Comparison of ENCODE assay signal across 1 cellular context in the genomic region with DNA sequence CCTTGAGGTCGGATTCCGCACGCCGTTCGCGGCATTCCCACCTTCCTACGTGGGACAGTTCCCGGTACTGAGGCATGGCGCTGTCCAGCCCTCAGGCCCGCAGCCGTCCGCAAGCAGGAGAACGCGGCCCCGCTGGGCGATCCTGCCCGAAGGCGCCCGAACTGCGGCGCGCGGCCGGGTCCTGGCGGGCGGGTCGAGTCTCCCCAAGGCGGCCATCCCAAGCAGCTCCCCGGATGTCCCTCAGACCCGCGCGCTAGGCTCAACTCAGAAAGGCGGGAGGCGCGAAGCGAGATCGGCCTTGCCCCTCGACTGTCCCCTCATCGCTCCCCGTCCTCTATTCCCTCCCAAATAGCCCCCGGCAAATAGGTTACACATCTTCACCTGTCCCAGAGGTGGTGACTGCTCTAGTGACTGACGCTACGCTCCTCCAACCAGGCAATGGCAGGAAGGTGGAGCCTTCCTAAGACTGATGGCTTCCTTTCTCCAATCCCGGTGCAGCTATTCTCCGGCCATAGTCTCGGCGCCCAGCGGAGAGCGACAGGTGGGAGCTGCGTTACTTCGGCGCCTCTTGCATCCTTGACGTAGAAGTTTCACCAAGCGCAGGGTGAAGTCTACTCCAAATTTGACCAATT.
TF ChIP-seq lines count a peak whose summit lies in the region.

No MANE protein-coding gene starts in this region.

TF ChIP-seq in K562, 482 proteins besides CTCF, POLR2A, EP300 and RAD21 (continued from another document and continues in another):
- TF ChIP-seq, protein P1, sequence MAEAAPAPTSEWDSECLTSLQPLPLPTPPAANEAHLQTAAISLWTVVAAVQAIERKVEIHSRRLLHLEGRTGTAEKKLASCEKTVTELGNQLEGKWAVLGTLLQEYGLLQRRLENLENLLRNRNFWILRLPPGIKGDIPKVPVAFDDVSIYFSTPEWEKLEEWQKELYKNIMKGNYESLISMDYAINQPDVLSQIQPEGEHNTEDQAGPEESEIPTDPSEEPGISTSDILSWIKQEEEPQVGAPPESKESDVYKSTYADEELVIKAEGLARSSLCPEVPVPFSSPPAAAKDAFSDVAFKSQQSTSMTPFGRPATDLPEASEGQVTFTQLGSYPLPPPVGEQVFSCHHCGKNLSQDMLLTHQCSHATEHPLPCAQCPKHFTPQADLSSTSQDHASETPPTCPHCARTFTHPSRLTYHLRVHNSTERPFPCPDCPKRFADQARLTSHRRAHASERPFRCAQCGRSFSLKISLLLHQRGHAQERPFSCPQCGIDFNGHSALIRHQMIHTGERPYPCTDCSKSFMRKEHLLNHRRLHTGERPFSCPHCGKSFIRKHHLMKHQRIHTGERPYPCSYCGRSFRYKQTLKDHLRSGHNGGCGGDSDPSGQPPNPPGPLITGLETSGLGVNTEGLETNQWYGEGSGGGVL (CRISPR knock-in tag; IDR thresholded peaks at IDR 0.05) = no peak
- no peak for TF ChIP-seq TGIF2 (CRISPR knock-in tag; IDR thresholded peaks at IDR 0.05)
- TF ChIP-seq FOXA1 (IDR thresholded peaks at IDR 0.05; ENCODE audit: borderline replicate concordance) = no peak
- TF ChIP-seq, protein P2, sequence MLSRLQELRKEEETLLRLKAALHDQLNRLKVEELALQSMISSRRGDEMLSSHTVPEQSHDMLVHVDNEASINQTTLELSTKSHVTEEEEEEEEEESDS (CRISPR knock-in tag; IDR thresholded peaks at IDR 0.05) = no peak
- TF ChIP-seq ZNF583 (CRISPR knock-in tag; IDR thresholded peaks at IDR 0.05) = 0 out of 2 replicates have a peak, but pooled peaks have one; percentile 35
- TF ChIP-seq ZKSCAN3 (CRISPR knock-in tag; IDR thresholded peaks at IDR 0.05) = no peak
- TF ChIP-seq GTF2E2 (tag; IDR thresholded peaks at IDR 0.05) = no peak
- TF ChIP-seq, protein P3, sequence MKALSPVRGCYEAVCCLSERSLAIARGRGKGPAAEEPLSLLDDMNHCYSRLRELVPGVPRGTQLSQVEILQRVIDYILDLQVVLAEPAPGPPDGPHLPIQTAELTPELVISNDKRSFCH (CRISPR knock-in tag; IDR thresholded peaks at IDR 0.05) = no peak
- TF ChIP-seq, protein P3 (tag; IDR thresholded peaks at IDR 0.05) = no peak
- peak; percentile 92 for TF ChIP-seq RB1 (IDR thresholded peaks at IDR 0.05; ENCODE audit: low read depth)
- TF ChIP-seq SRF (CRISPR knock-in tag; IDR thresholded peaks at IDR 0.05) = peak in 1 of 2 experiments; percentile 55; a peak in 2 of 4 replicates
- TF ChIP-seq ARID2 (IDR thresholded peaks at IDR 0.05) = peak; percentile 37; the same call in 1 of the 2 replicates
- TF ChIP-seq MCM7 (IDR thresholded peaks at IDR 0.05) = no peak
- no peak for TF ChIP-seq YBX1 (IDR thresholded peaks at IDR 0.05)
- peak; percentile 31; the same call in 1 of the 2 replicates for TF ChIP-seq TFAP4 (CRISPR knock-in tag; IDR thresholded peaks at IDR 0.05; ENCODE audit: borderline replicate concordance)
- peak; percentile 53 for TF ChIP-seq CEBPG (CRISPR knock-in tag; IDR thresholded peaks at IDR 0.05)
- TF ChIP-seq CEBPG (tag; conservative IDR thresholded peaks at IDR 0.05 in 1 of 2, IDR thresholded peaks at IDR 0.05 in 1 of 2) = no peak
- TF ChIP-seq ATF1 (CRISPR knock-in tag; IDR thresholded peaks at IDR 0.05) = no peak
- no peak for TF ChIP-seq ATF1 (tag; IDR thresholded peaks at IDR 0.05)
- TF ChIP-seq, protein P4, sequence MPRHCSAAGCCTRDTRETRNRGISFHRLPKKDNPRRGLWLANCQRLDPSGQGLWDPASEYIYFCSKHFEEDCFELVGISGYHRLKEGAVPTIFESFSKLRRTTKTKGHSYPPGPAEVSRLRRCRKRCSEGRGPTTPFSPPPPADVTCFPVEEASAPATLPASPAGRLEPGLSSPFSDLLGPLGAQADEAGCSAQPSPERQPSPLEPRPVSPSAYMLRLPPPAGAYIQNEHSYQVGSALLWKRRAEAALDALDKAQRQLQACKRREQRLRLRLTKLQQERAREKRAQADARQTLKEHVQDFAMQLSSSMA (CRISPR knock-in tag; IDR thresholded peaks at IDR 0.05) = no peak
- no peak for TF ChIP-seq MAFF (IDR thresholded peaks at IDR 0.05; ENCODE audit: low read length)
- TF ChIP-seq SLC30A9 (CRISPR knock-in tag; IDR thresholded peaks at IDR 0.05) = no peak
- no peak for TF ChIP-seq STAT5A (IDR thresholded peaks at IDR 0.05; ENCODE audit: borderline replicate concordance, low read length)
- TF ChIP-seq, protein P5, sequence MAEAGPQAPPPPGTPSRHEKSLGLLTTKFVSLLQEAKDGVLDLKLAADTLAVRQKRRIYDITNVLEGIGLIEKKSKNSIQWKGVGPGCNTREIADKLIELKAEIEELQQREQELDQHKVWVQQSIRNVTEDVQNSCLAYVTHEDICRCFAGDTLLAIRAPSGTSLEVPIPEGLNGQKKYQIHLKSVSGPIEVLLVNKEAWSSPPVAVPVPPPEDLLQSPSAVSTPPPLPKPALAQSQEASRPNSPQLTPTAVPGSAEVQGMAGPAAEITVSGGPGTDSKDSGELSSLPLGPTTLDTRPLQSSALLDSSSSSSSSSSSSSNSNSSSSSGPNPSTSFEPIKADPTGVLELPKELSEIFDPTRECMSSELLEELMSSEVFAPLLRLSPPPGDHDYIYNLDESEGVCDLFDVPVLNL (CRISPR knock-in tag; IDR thresholded peaks at IDR 0.05; ENCODE audit: low read depth) = no peak; the same call in 1 of the 2 replicates
- TF ChIP-seq TAF9B (IDR thresholded peaks at IDR 0.05; ENCODE audit: partially characterized antibody) = no peak
- no peak for TF ChIP-seq KLF6 (CRISPR knock-in tag; IDR thresholded peaks at IDR 0.05; ENCODE audit: borderline replicate concordance)
- no peak for TF ChIP-seq RNF2 (IDR thresholded peaks at IDR 0.05)
- no peak for TF ChIP-seq NUFIP1 (IDR thresholded peaks at IDR 0.05; ENCODE audit: partially characterized antibody)
- TF ChIP-seq LEF1 (IDR thresholded peaks at IDR 0.05) = no peak
- TF ChIP-seq, protein P6, sequence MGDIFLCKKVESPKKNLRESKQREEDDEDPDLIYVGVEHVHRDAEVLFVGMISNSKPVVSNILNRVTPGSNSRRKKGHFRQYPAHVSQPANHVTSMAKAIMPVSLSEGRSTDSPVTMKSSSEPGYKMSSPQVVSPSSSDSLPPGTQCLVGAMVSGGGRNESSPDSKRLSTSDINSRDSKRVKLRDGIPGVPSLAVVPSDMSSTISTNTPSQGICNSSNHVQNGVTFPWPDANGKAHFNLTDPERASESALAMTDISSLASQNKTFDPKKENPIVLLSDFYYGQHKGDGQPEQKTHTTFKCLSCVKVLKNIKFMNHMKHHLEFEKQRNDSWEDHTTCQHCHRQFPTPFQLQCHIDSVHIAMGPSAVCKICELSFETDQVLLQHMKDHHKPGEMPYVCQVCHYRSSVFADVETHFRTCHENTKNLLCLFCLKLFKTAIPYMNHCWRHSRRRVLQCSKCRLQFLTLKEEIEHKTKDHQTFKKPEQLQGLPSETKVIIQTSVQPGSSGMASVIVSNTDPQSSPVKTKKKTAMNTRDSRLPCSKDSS (IDR thresholded peaks at IDR 0.05; ENCODE audit: low read depth, partially characterized antibody) = no peak
- no peak for TF ChIP-seq ZNF133 (CRISPR knock-in tag; IDR thresholded peaks at IDR 0.05)
- no peak; the same call in none of the 2 replicates for TF ChIP-seq FOXK1 (CRISPR knock-in tag; IDR thresholded peaks at IDR 0.05; ENCODE audit: borderline replicate concordance)
- no peak for TF ChIP-seq RBM34 (IDR thresholded peaks at IDR 0.05; ENCODE audit: borderline replicate concordance, insufficient read depth, low read length)
- TF ChIP-seq, protein P7, sequence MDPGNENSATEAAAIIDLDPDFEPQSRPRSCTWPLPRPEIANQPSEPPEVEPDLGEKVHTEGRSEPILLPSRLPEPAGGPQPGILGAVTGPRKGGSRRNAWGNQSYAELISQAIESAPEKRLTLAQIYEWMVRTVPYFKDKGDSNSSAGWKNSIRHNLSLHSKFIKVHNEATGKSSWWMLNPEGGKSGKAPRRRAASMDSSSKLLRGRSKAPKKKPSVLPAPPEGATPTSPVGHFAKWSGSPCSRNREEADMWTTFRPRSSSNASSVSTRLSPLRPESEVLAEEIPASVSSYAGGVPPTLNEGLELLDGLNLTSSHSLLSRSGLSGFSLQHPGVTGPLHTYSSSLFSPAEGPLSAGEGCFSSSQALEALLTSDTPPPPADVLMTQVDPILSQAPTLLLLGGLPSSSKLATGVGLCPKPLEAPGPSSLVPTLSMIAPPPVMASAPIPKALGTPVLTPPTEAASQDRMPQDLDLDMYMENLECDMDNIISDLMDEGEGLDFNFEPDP (CRISPR knock-in tag; IDR thresholded peaks at IDR 0.05) = no peak
- no peak for TF ChIP-seq POLR2AphosphoS2 (IDR thresholded peaks at IDR 0.05; ENCODE audit: low read length)
- no peak for TF ChIP-seq ZNF764 (CRISPR knock-in tag; IDR thresholded peaks at IDR 0.05; ENCODE audit: low read depth)
- TF ChIP-seq, protein P8, sequence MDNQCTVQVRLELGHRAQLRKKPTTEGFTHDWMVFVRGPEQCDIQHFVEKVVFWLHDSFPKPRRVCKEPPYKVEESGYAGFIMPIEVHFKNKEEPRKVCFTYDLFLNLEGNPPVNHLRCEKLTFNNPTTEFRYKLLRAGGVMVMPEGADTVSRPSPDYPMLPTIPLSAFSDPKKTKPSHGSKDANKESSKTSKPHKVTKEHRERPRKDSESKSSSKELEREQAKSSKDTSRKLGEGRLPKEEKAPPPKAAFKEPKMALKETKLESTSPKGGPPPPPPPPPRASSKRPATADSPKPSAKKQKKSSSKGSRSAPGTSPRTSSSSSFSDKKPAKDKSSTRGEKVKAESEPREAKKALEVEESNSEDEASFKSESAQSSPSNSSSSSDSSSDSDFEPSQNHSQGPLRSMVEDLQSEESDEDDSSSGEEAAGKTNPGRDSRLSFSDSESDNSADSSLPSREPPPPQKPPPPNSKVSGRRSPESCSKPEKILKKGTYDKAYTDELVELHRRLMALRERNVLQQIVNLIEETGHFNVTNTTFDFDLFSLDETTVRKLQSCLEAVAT (IDR thresholded peaks at IDR 0.05) = 0 out of 4 replicates have a peak, but pooled peaks of 1 of the 2 experiments have one; percentile 42
- no peak; the same call in 1 of the 2 replicates for TF ChIP-seq MECOM (CRISPR knock-in tag; IDR thresholded peaks at IDR 0.05)
- peak; percentile 56 to 76 for TF ChIP-seq MAZ (CRISPR knock-in tag; conservative IDR thresholded peaks at IDR 0.05 in 1 of 2, IDR thresholded peaks at IDR 0.05 in 1 of 2)
- TF ChIP-seq ZZZ3 (IDR thresholded peaks at IDR 0.05) = 0 out of 2 replicates have a peak, but pooled peaks have one; percentile 51
- peak; percentile 67 for TF ChIP-seq PHF8 (IDR thresholded peaks at IDR 0.05; ENCODE audit: borderline replicate concordance, low read length)
- TF ChIP-seq, protein P9, sequence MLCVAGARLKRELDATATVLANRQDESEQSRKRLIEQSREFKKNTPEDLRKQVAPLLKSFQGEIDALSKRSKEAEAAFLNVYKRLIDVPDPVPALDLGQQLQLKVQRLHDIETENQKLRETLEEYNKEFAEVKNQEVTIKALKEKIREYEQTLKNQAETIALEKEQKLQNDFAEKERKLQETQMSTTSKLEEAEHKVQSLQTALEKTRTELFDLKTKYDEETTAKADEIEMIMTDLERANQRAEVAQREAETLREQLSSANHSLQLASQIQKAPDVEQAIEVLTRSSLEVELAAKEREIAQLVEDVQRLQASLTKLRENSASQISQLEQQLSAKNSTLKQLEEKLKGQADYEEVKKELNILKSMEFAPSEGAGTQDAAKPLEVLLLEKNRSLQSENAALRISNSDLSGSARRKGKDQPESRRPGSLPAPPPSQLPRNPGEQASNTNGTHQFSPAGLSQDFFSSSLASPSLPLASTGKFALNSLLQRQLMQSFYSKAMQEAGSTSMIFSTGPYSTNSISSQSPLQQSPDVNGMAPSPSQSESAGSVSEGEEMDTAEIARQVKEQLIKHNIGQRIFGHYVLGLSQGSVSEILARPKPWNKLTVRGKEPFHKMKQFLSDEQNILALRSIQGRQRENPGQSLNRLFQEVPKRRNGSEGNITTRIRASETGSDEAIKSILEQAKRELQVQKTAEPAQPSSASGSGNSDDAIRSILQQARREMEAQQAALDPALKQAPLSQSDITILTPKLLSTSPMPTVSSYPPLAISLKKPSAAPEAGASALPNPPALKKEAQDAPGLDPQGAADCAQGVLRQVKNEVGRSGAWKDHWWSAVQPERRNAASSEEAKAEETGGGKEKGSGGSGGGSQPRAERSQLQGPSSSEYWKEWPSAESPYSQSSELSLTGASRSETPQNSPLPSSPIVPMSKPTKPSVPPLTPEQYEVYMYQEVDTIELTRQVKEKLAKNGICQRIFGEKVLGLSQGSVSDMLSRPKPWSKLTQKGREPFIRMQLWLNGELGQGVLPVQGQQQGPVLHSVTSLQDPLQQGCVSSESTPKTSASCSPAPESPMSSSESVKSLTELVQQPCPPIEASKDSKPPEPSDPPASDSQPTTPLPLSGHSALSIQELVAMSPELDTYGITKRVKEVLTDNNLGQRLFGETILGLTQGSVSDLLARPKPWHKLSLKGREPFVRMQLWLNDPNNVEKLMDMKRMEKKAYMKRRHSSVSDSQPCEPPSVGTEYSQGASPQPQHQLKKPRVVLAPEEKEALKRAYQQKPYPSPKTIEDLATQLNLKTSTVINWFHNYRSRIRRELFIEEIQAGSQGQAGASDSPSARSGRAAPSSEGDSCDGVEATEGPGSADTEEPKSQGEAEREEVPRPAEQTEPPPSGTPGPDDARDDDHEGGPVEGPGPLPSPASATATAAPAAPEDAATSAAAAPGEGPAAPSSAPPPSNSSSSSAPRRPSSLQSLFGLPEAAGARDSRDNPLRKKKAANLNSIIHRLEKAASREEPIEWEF (CRISPR knock-in tag; IDR thresholded peaks at IDR 0.05) = no peak
- no peak for TF ChIP-seq ZNF696 (CRISPR knock-in tag; conservative IDR thresholded peaks at IDR 0.05)
- no peak for TF ChIP-seq ZSCAN32 (CRISPR knock-in tag; IDR thresholded peaks at IDR 0.05)
- no peak for TF ChIP-seq CEBPB (tag; IDR thresholded peaks at IDR 0.05)
- TF ChIP-seq, protein P10, sequence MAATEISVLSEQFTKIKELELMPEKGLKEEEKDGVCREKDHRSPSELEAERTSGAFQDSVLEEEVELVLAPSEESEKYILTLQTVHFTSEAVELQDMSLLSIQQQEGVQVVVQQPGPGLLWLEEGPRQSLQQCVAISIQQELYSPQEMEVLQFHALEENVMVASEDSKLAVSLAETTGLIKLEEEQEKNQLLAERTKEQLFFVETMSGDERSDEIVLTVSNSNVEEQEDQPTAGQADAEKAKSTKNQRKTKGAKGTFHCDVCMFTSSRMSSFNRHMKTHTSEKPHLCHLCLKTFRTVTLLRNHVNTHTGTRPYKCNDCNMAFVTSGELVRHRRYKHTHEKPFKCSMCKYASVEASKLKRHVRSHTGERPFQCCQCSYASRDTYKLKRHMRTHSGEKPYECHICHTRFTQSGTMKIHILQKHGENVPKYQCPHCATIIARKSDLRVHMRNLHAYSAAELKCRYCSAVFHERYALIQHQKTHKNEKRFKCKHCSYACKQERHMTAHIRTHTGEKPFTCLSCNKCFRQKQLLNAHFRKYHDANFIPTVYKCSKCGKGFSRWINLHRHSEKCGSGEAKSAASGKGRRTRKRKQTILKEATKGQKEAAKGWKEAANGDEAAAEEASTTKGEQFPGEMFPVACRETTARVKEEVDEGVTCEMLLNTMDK (IDR thresholded peaks at IDR 0.05; ENCODE audit: borderline replicate concordance, insufficient read depth, low read depth, low read length, poor library complexity, severe bottlenecking) = peak; percentile 5
